In genomic region chr9:120712539-120713031, GRCh38 we compare ENCODE assay signal across 1 cellular context.
TF ChIP-seq lines count a peak whose summit lies in the region.

No MANE protein-coding gene starts in this region.

TF ChIP-seq in GM12878, 131 proteins besides CTCF, POLR2A, EP300 and RAD21 (continued from another document):
- TF ChIP-seq E4F1 (IDR thresholded peaks at IDR 0.05; ENCODE audit: borderline replicate concordance, partially characterized antibody), result no peak
- TF ChIP-seq SMC3 (IDR thresholded peaks at IDR 0.05; ENCODE audit: borderline replicate concordance, low read length), result no peak
- no peak for TF ChIP-seq SIN3A (IDR thresholded peaks at IDR 0.05; ENCODE audit: low read depth, low read length)
- TF ChIP-seq SREBF1 (IDR thresholded peaks at IDR 0.05; ENCODE audit: low read length), result no peak
- no peak for TF ChIP-seq GATAD2B (conservative IDR thresholded peaks at IDR 0.05; ENCODE audit: low read depth)
- no peak for TF ChIP-seq REST (IDR thresholded peaks at IDR 0.05; ENCODE audit: low read depth, low read length)
- TF ChIP-seq KDM1A (IDR thresholded peaks at IDR 0.05; ENCODE audit: borderline replicate concordance), result no peak
- TF ChIP-seq YBX1 (IDR thresholded peaks at IDR 0.05), result no peak
- TF ChIP-seq MTA3 (IDR thresholded peaks at IDR 0.05; ENCODE audit: borderline replicate concordance, low read length), result no peak
- no peak for TF ChIP-seq ATF3 (IDR thresholded peaks at IDR 0.05; ENCODE audit: borderline replicate concordance, extremely low read depth, low read depth, low read length)
- no peak for TF ChIP-seq RAD51 (IDR thresholded peaks at IDR 0.05)
